ENCODE assay signal across 19 cellular contexts in genomic region chr19:49658139-49658517, GRCh38. TPM values are rescaled to one million over a fixed set of nuclear protein-coding genes. Genes with fewer than 3 reads are reported as not detected.
A peak's percentile ranks its signal among the peaks of the same experiment; 100 is the strongest.
DNase-seq lines count a peak whose midpoint lies in the region; ATAC-seq, FAIRE-seq and TF ChIP-seq lines count a peak whose summit lies in the region.
"Had no signal": no experiment of that assay in that cellular context is flagged by ENCODE, and none has a peak within 500 bp of the region (broad histone marks: within the 10 kb centered on the region; RNA-seq: fewer than 3 reads in every experiment).

No MANE protein-coding gene starts in this region.

- CTCF ChIA-PET in GM12878 (lab: Yijun Ruan, JAX), result interaction anchor here (0.5 kb wide), 1 partner anchor 18 kb away, joined by 3 read pairs; no protein-coding TSS in a partner anchor
- CTCF ChIA-PET in naive thymus-derived CD4-positive, alpha-beta T cell (lab: Charles Lee), result no interaction called here

- BruUV-seq in GM12878 (replicated peaks; lab: Mats Ljungman, UMichigan), result TSS peak; percentile 56

- ATAC-seq in GM12878 (no peak), GM21717 (IDR thresholded peaks at IDR 0.05; ENCODE audit: unreplicated experiment) (no peak)
- no peak for ATAC-seq in naive thymus-derived CD4-positive, alpha-beta T cell
- ATAC-seq: SK-N-SH treated with all-trans-retinoic acid at 6 μM for 48 hours had no signal

- H3K4me1 ChIP-seq in NT2/D1 (ENCODE audit: insufficient read depth, insufficient read length) (peaks cover 24% of the 10 kb centered on the region), GM12878 (ENCODE audit: control insufficient read depth, insufficient read depth, low read length) (peaks cover 6% of the 10 kb centered on the region)
- peaks cover 9% of the 10 kb centered on the region in 2 donors for H3K4me1 ChIP-seq in naive thymus-derived CD4-positive, alpha-beta T cell (ENCODE audit: control insufficient read depth in 2 of 2, insufficient read depth in 2 of 2, low read length in 2 of 2)
- H3K4me1 ChIP-seq: BE2C had no signal

- no peak overlapping the region for H3K4me2 ChIP-seq in GM12878 (ENCODE audit: control insufficient read depth, insufficient read depth)

- intact Hi-C loops in GM12878 (cut with micrococcal nuclease; ENCODE audit: unreplicated experiment), result no loop called here
- intact Hi-C loops in naive thymus-derived CD4-positive, alpha-beta T cell (cut with micrococcal nuclease), result no loop called here

- no peak overlapping the region for H3K27ac Mint-ChIP-seq in naive thymus-derived CD4-positive, alpha-beta T cell

- POLR2A ChIA-PET in GM12878 (lab: Charles Lee), result no interaction called here
- POLR2A ChIA-PET in naive thymus-derived CD4-positive, alpha-beta T cell (lab: Charles Lee), result interaction anchor here (1.5 to 14.1 kb wide), 2 partner anchors 14 to 18 kb away, joined by 3 to 187 read pairs; partner anchors contain the start of genes PRMT1, RRAS and SCAF1

- H3K36me3 ChIP-seq in NT2/D1 (ENCODE audit: insufficient read depth, insufficient read length, low read length) (peaks cover 93% of the 10 kb centered on the region), GM12878 (ENCODE audit: control insufficient read depth in 2 of 2, insufficient read depth in 2 of 2, low read length in 1 of 2) (peaks cover 12 to 49% of the 10 kb centered on the region in 2 experiments)
- H3K36me3 ChIP-seq in naive thymus-derived CD4-positive, alpha-beta T cell (ENCODE audit: control insufficient read depth in 2 of 3, insufficient read depth in 3 of 3, low read length in 3 of 3), result peaks cover 0 to 99% (median 36%) of the 10 kb centered on the region in 3 experiments

- no peak for TF ChIP-seq POLR2A in GM12878 (IDR thresholded peaks at IDR 0.05; ENCODE audit: low read depth, low read length)

- in situ Hi-C loops in GM12878 (cut with MboI), result no loop called here

- 90% methylated on average over 14 of the region's 15 CpGs for WGBS in GM12878 (ENCODE audit: insufficient coverage, insufficient replicate concordance, low lambda C conversion rate, missing lambda C conversion rate)

- no peak overlapping the region for H3K4me3 Mint-ChIP-seq in naive thymus-derived CD4-positive, alpha-beta T cell
- H3K4me3 Mint-ChIP-seq: CD4-positive, alpha-beta T cell had no signal

- RAD21 ChIA-PET in GM12878 (lab: Charles Lee; ENCODE audit: unreplicated experiment), result no interaction called here

- no peaks in the 10 kb centered on the region for H3K27me3 Mint-ChIP-seq in naive thymus-derived CD4-positive, alpha-beta T cell
- H3K27me3 Mint-ChIP-seq: CD4-positive, alpha-beta T cell had no signal

- H3K27me3 ChIP-seq in NT2/D1 (ENCODE audit: insufficient read depth, insufficient read length), result no peaks in the 10 kb centered on the region
- H3K27me3 ChIP-seq in GM12878 (replicated peaks in 1 of 2; ENCODE audit: control insufficient read depth in 2 of 2, insufficient read depth in 2 of 2, low read length in 1 of 2), result no peaks in the 10 kb centered on the region
- no peaks in the 10 kb centered on the region for H3K27me3 ChIP-seq in naive thymus-derived CD4-positive, alpha-beta T cell (ENCODE audit: control insufficient read depth in 2 of 2, insufficient read depth in 2 of 2, low read length in 2 of 2)
- H3K27me3 ChIP-seq: BE2C, Peyer's patch had no signal

- H3K79me2 ChIP-seq in GM12878 (ENCODE audit: control insufficient read depth, insufficient read depth, low read length), result peaks cover 4% of the 10 kb centered on the region

- no peak for DNase-seq in NT2/D1 (ENCODE audit: low read depth, low spot score)
- no peak for DNase-seq in GM12878 (ENCODE audit: low read depth, low spot score)
- no peak for DNase-seq in naive thymus-derived CD4-positive, alpha-beta T cell
- DNase-seq in NCI-H2196 treated with DMSO at 0.1 percent for 48 hours (lab: John Stamatoyannopoulos, UW; ENCODE audit: unreplicated experiment), result no peak
- DNase-seq: BE2C; CD4-positive, alpha-beta T cell; DMS79 treated with DMSO at 0.1 percent for 48 hours; GM23248; KBM-7; NCI-H1417 treated with DMSO at 0.1 percent for 48 hours; NCI-H1930; NCI-H2171; NCI-H446 treated with DMSO at 0.1 percent for 48 hours; Peyer's patch; SHP77 treated with DMSO at 0.1 percent for 48 hours; T-helper 1 cell had no signal

- no peak for TF ChIP-seq RAD21 in GM12878 (IDR thresholded peaks at IDR 0.05; ENCODE audit: insufficient read depth, low read depth, low read length)

- H3K27ac ChIP-seq in GM12878 (ENCODE audit: control insufficient read depth, insufficient read depth), result no peak overlapping the region
- peak overlapping the region; percentile 53 for H3K27ac ChIP-seq in naive thymus-derived CD4-positive, alpha-beta T cell (ENCODE audit: low read depth, low read length)
- H3K27ac ChIP-seq: GM23248, Peyer's patch had no signal

- H2AFZ ChIP-seq in GM12878 (ENCODE audit: control insufficient read depth, low read depth, low read length), result no peak overlapping the region
- H2AFZ ChIP-seq: GM23248 had no signal

- peaks cover 0 to 22% (median 13%) of the 10 kb centered on the region in 5 donors for H3K36me3 Mint-ChIP-seq in naive thymus-derived CD4-positive, alpha-beta T cell

- H3K4me3 ChIP-seq in NT2/D1 (ENCODE audit: insufficient read length, low read depth) (no peak overlapping the region), GM12878 (no peak overlapping the region)
- no peak overlapping the region for H3K4me3 ChIP-seq in naive thymus-derived CD4-positive, alpha-beta T cell (ENCODE audit: low read length)
- H3K4me3 ChIP-seq: GM23248, Peyer's patch had no signal

- no peaks in the 10 kb centered on the region for H3K9me3 Mint-ChIP-seq in naive thymus-derived CD4-positive, alpha-beta T cell
- H3K9me3 Mint-ChIP-seq: CD4-positive, alpha-beta T cell had no signal

- peaks cover 0 to 25% (median 9%) of the 10 kb centered on the region in 7 donors for H3K4me1 Mint-ChIP-seq in naive thymus-derived CD4-positive, alpha-beta T cell

- FAIRE-seq in GM12878 (lab: Jason Lieb, UNC), result no peak
- FAIRE-seq: D721Med had no signal

- TF ChIP-seq CTCF in GM12878 (IDR thresholded peaks at IDR 0.05 in 2 of 3, conservative IDR thresholded peaks at IDR 0.05 in 1 of 3; ENCODE audit: control insufficient read depth in 2 of 3, extremely low read depth in 1 of 3, insufficient read depth in 1 of 3, low read depth in 3 of 3, low read length in 3 of 3), result no peak

- no peaks in the 10 kb centered on the region; the same call in 1 of the 2 replicates for H3K9me3 ChIP-seq in NT2/D1 (ENCODE audit: insufficient read depth, low read length)
- H3K9me3 ChIP-seq in GM12878 (replicated peaks; ENCODE audit: control insufficient read depth, insufficient read depth, low read length), result no peaks in the 10 kb centered on the region
- H3K9me3 ChIP-seq in naive thymus-derived CD4-positive, alpha-beta T cell (ENCODE audit: control insufficient read depth in 2 of 3, low read length in 3 of 3), result no peaks in the 10 kb centered on the region
- H3K9me3 ChIP-seq: BE2C, Peyer's patch had no signal

- H4K20me1 ChIP-seq in GM12878 (ENCODE audit: control insufficient read depth, insufficient read depth), result no peaks in the 10 kb centered on the region; the same call in none of the 2 replicates

- H3K9ac ChIP-seq in NT2/D1 (ENCODE audit: insufficient read length, low read depth) (peak overlapping the region; percentile 42), GM12878 (ENCODE audit: control insufficient read depth, insufficient read depth, low read length) (no peak overlapping the region)
- H3K9ac ChIP-seq: GM23248 had no signal

- SMC1A ChIA-PET in GM12878 (lab: Charles Lee; ENCODE audit: uncharacterized antibody, unreplicated experiment), result no interaction called here

- TF ChIP-seq EP300 in GM12878 (IDR thresholded peaks at IDR 0.05; ENCODE audit: borderline replicate concordance in 1 of 2, control insufficient read depth in 1 of 2, low read depth in 2 of 2, low read length in 2 of 2), result no peak

RNA-seq across cellular contexts. Expression of gene IRF3, which starts 7.5 kb away (rescaled TPM):
- 31.4 and 47.6 TPM in 2 replicates for total RNA-seq in GM12878 (2013; cell fraction: nucleolus; rRNA removed)
- 82.7 and 87.4 TPM in 2 replicates for total RNA-seq in GM12878 (2014; rRNA removed)
- total RNA-seq in GM12878 (2014; rRNA removed; fragmentation: Illumina TruSeq; extraction: Trizol), result 39.2 and 41.7 TPM in 2 replicates
- total RNA-seq in GM12878 (2021), result 93.8 and 110 TPM in 2 replicates
- polyA plus RNA-seq in GM12878 (2011; ENCODE audit: low read depth), result 48.7 TPM
- polyA plus RNA-seq in GM12878 (2011; rRNA removed), result 39.9 and 68.7 TPM in 2 replicates
- polyA plus RNA-seq in GM12878 (2011; cell fraction: cytosol; rRNA removed), result 114 and 137 TPM in 2 replicates
- polyA plus RNA-seq in GM12878 (2011; cell fraction: nucleus; rRNA removed), result 145 and 206 TPM in 2 replicates
- polyA plus RNA-seq in GM12878 (2012), result 105 and 125 TPM in 2 replicates
- 25.2 and 83.2 TPM in 2 replicates for polyA plus RNA-seq in GM12878 (2014; fragmentation: Illumina TruSeq; extraction: Trizol)
- 10 to 100 TPM in 1 of 2 experiments, 1 to 10 TPM in 1; 5.5 to 17.2 TPM for polyA plus RNA-seq in GM12878 (2014; fragmentation: Nextera tagmentation; extraction: Ambion mirVana)
- polyA plus RNA-seq in GM12878 (2014; rRNA removed), result 109 and 140 TPM in 2 replicates
- polyA plus RNA-seq in GM12878 (2016; fragmentation: Nextera tagmentation; extraction: Ambion mirVana), result 10 to 100 TPM; 51.1 to 58.1 TPM
- 26.8 and 55.4 TPM in 2 replicates for polyA minus RNA-seq in GM12878 (2011; rRNA and poly(A)+ RNA removed)
- polyA minus RNA-seq in GM12878 (2011; cell fraction: cytosol; rRNA and poly(A)+ RNA removed), result 22.6 and 37.9 TPM in 2 replicates
- 18.3 and 35.4 TPM in 2 replicates for polyA minus RNA-seq in GM12878 (2011; cell fraction: nucleus; rRNA and poly(A)+ RNA removed)
- total RNA-seq in naive thymus-derived CD4-positive, alpha-beta T cell, result 100 to 1,000 TPM; 176 to 346 (median 212) TPM
- 10 to 100 TPM; 55.5 to 80.7 TPM for polyA plus RNA-seq in naive thymus-derived CD4-positive, alpha-beta T cell

RNA-seq across cellular contexts. Expression of gene BCL2L12, which starts 7.6 kb away (rescaled TPM):
- 7.0 and 8.2 TPM in 2 replicates for total RNA-seq in GM12878 (2013; cell fraction: nucleolus; rRNA removed)
- total RNA-seq in GM12878 (2014; rRNA removed) (48.7 and 66.9 TPM in 2 replicates), GM12878 (2014; rRNA removed; fragmentation: Illumina TruSeq; extraction: Trizol) (9.6 and 10.2 TPM in 2 replicates), GM12878 (2021) (81.9 and 83.5 TPM in 2 replicates)
- polyA plus RNA-seq in GM12878 (2011; ENCODE audit: low read depth), result 45.1 TPM
- polyA plus RNA-seq in GM12878 (2011; rRNA removed) (19.4 and 34.0 TPM in 2 replicates), GM12878 (2014; fragmentation: Illumina TruSeq; extraction: Trizol) (26.2 and 28.9 TPM in 2 replicates), GM12878 (2014; fragmentation: Nextera tagmentation; extraction: Ambion mirVana) (1 to 10 TPM; 1.8 to 7.9 TPM), GM12878 (2014; rRNA removed) (143 and 146 TPM in 2 replicates), GM12878 (2016; fragmentation: Nextera tagmentation; extraction: Ambion mirVana) (100 to 1,000 TPM in 1 of 2 experiments, 10 to 100 TPM in 1; 90.3 to 102 TPM)
- 63.0 and 82.8 TPM in 2 replicates for polyA plus RNA-seq in GM12878 (2011; cell fraction: cytosol; rRNA removed)
- polyA plus RNA-seq in GM12878 (2011; cell fraction: nucleus; rRNA removed), result 60.4 and 63.6 TPM in 2 replicates
- polyA plus RNA-seq in GM12878 (2012), result 42.9 and 43.2 TPM in 2 replicates
- 5.0 and 16.5 TPM in 2 replicates for polyA minus RNA-seq in GM12878 (2011; rRNA and poly(A)+ RNA removed)
- 13.9 and 16.9 TPM in 2 replicates for polyA minus RNA-seq in GM12878 (2011; cell fraction: cytosol; rRNA and poly(A)+ RNA removed)
- 7.6 and 8.8 TPM in 2 replicates for polyA minus RNA-seq in GM12878 (2011; cell fraction: nucleus; rRNA and poly(A)+ RNA removed)
- total RNA-seq in naive thymus-derived CD4-positive, alpha-beta T cell, result 10 to 100 TPM; 11.3 to 57.2 (median 22.6) TPM
- 10 to 100 TPM; 11.4 to 14.8 TPM for polyA plus RNA-seq in naive thymus-derived CD4-positive, alpha-beta T cell

RNA-seq across cellular contexts. Expression of gene SCAF1, which starts 16.1 kb away (rescaled TPM):
- 17.2 and 18.6 TPM in 2 replicates for total RNA-seq in GM12878 (2013; cell fraction: nucleolus; rRNA removed)
- total RNA-seq in GM12878 (2014; rRNA removed), result 5.7 and 6.4 TPM in 2 replicates
- 2.5 and 3.5 TPM in 2 replicates for total RNA-seq in GM12878 (2014; rRNA removed; fragmentation: Illumina TruSeq; extraction: Trizol)
- total RNA-seq in GM12878 (2021), result 66.9 and 77.0 TPM in 2 replicates
- 8.9 TPM for polyA plus RNA-seq in GM12878 (2011; ENCODE audit: low read depth)
- 1.3 and 2.1 TPM in 2 replicates for polyA plus RNA-seq in GM12878 (2011; rRNA removed)
- 5.1 and 5.9 TPM in 2 replicates for polyA plus RNA-seq in GM12878 (2011; cell fraction: cytosol; rRNA removed)
- 21.9 and 33.3 TPM in 2 replicates for polyA plus RNA-seq in GM12878 (2011; cell fraction: nucleus; rRNA removed)
- 24.6 and 26.6 TPM in 2 replicates for polyA plus RNA-seq in GM12878 (2012)
- 0.40 and 4.2 TPM in 2 replicates for polyA plus RNA-seq in GM12878 (2014; fragmentation: Illumina TruSeq; extraction: Trizol)
- polyA plus RNA-seq in GM12878 (2014; fragmentation: Nextera tagmentation; extraction: Ambion mirVana), result under 1 TPM; 0.18 to 0.24 TPM
- polyA plus RNA-seq in GM12878 (2014; rRNA removed), result 12.2 and 18.5 TPM in 2 replicates
- polyA plus RNA-seq in GM12878 (2016; fragmentation: Nextera tagmentation; extraction: Ambion mirVana), result 1 to 10 TPM; 7.1 to 9.3 TPM
- polyA minus RNA-seq in GM12878 (2011; rRNA and poly(A)+ RNA removed), result 1.0 and 4.3 TPM in 2 replicates
- polyA minus RNA-seq in GM12878 (2011; cell fraction: cytosol; rRNA and poly(A)+ RNA removed), result 4.6 and 5.6 TPM in 2 replicates
- 2.2 and 3.4 TPM in 2 replicates for polyA minus RNA-seq in GM12878 (2011; cell fraction: nucleus; rRNA and poly(A)+ RNA removed)
- total RNA-seq in naive thymus-derived CD4-positive, alpha-beta T cell, result 10 to 100 TPM; 35.0 to 74.9 (median 48.8) TPM
- 1 to 10 TPM; 1.4 to 3.7 TPM for polyA plus RNA-seq in naive thymus-derived CD4-positive, alpha-beta T cell

RNA-seq across cellular contexts. Expression of gene RRAS, which starts 18.2 kb away (rescaled TPM):
- total RNA-seq in GM12878 (2013; cell fraction: nucleolus; rRNA removed), result 0.91 TPM in 1 of 2 replicates, not detected in the other
- total RNA-seq in GM12878 (2014; rRNA removed) (1.0 and 1.8 TPM in 2 replicates), GM12878 (2014; rRNA removed; fragmentation: Illumina TruSeq; extraction: Trizol) (1.1 TPM in 2 replicates), GM12878 (2021) (1.3 and 1.8 TPM in 2 replicates)
- 3.2 TPM for polyA plus RNA-seq in GM12878 (2011; ENCODE audit: low read depth)
- polyA plus RNA-seq in GM12878 (2011; rRNA removed) (2.3 and 4.1 TPM in 2 replicates), GM12878 (2014; fragmentation: Illumina TruSeq; extraction: Trizol) (1.1 TPM in 1 of 2 replicates, not detected in the other), GM12878 (2014; fragmentation: Nextera tagmentation; extraction: Ambion mirVana) (under 1 TPM; 0.24 to 0.29 TPM), GM12878 (2014; rRNA removed) (4.0 and 5.8 TPM in 2 replicates), GM12878 (2016; fragmentation: Nextera tagmentation; extraction: Ambion mirVana) (1 to 10 TPM; 1.9 to 2.2 TPM)
- polyA plus RNA-seq in GM12878 (2011; cell fraction: cytosol; rRNA removed), result 7.4 and 9.2 TPM in 2 replicates
- 5.0 and 5.9 TPM in 2 replicates for polyA plus RNA-seq in GM12878 (2011; cell fraction: nucleus; rRNA removed)
- 7.4 and 8.5 TPM in 2 replicates for polyA plus RNA-seq in GM12878 (2012)
- polyA minus RNA-seq in GM12878 (2011; rRNA and poly(A)+ RNA removed), result 0.95 and 3.3 TPM in 2 replicates
- polyA minus RNA-seq in GM12878 (2011; cell fraction: cytosol; rRNA and poly(A)+ RNA removed), result 2.4 and 2.6 TPM in 2 replicates
- 0.60 and 0.67 TPM in 2 replicates for polyA minus RNA-seq in GM12878 (2011; cell fraction: nucleus; rRNA and poly(A)+ RNA removed)
- 10 to 100 TPM; 11.0 to 18.6 (median 13.8) TPM for total RNA-seq in naive thymus-derived CD4-positive, alpha-beta T cell
- 10 to 100 TPM; 31.8 to 37.0 TPM for polyA plus RNA-seq in naive thymus-derived CD4-positive, alpha-beta T cell

RNA-seq across cellular contexts. Expression of gene PRMT1, which starts 18.9 kb away (rescaled TPM):
- 251 and 266 TPM in 2 replicates for total RNA-seq in GM12878 (2013; cell fraction: nucleolus; rRNA removed)
- total RNA-seq in GM12878 (2014; rRNA removed) (589 and 611 TPM in 2 replicates), GM12878 (2014; rRNA removed; fragmentation: Illumina TruSeq; extraction: Trizol) (343 and 363 TPM in 2 replicates), GM12878 (2021) (432 and 437 TPM in 2 replicates)
- polyA plus RNA-seq in GM12878 (2011; ENCODE audit: low read depth), result 189 TPM
- polyA plus RNA-seq in GM12878 (2011; rRNA removed) (357 and 667 TPM in 2 replicates), GM12878 (2014; fragmentation: Illumina TruSeq; extraction: Trizol) (179 and 527 TPM in 2 replicates), GM12878 (2014; fragmentation: Nextera tagmentation; extraction: Ambion mirVana) (10 to 100 TPM; 19.9 to 50.5 TPM), GM12878 (2014; rRNA removed) (643 and 678 TPM in 2 replicates), GM12878 (2016; fragmentation: Nextera tagmentation; extraction: Ambion mirVana) (100 to 1,000 TPM; 441 to 447 TPM)
- 947 and 1,287 TPM in 2 replicates for polyA plus RNA-seq in GM12878 (2011; cell fraction: cytosol; rRNA removed)
- polyA plus RNA-seq in GM12878 (2011; cell fraction: nucleus; rRNA removed), result 955 and 1,091 TPM in 2 replicates
- 311 and 317 TPM in 2 replicates for polyA plus RNA-seq in GM12878 (2012)
- polyA minus RNA-seq in GM12878 (2011; rRNA and poly(A)+ RNA removed), result 734 and 867 TPM in 2 replicates
- polyA minus RNA-seq in GM12878 (2011; cell fraction: cytosol; rRNA and poly(A)+ RNA removed), result 172 and 191 TPM in 2 replicates
- 196 and 303 TPM in 2 replicates for polyA minus RNA-seq in GM12878 (2011; cell fraction: nucleus; rRNA and poly(A)+ RNA removed)
- 100 to 1,000 TPM in 1 of 5 experiments, 10 to 100 TPM in 4; 73.1 to 169 (median 95.3) TPM for total RNA-seq in naive thymus-derived CD4-positive, alpha-beta T cell
- polyA plus RNA-seq in naive thymus-derived CD4-positive, alpha-beta T cell, result 100 to 1,000 TPM; 126 to 145 TPM
